ENCODE assay signal across 20 cellular contexts in the genomic region with DNA sequence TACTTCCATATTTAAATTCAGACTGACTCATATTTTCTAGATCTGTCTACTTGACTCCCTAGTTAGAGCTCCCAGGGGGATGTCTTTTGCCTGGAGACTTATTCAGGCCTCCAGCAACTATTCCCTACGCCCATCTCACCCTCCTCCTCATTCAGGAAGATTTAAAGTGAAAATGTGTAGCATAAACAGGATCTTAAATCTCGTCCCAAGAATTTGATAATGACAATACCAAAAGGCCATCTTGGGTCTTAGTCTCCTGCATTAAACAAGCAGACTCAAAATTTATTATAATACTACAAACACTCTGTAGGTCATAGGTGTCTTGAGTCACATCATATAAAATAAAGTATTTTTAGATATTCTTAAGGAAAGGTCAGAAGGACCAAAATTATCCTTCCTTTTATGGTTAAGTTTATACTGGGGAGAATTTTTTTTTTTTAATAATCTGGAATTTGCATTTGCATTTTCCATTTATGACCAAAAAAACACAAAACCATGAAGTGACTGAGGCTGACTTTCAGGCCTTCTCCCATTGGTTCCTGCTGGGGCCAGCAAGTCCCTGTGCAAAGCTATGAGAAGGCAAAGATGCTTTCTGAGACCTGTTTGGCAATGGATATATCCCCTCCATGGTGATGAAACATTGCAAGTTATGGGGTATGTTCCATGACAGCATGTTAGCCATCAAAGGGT.
DNase-seq lines count a peak whose midpoint lies in the region; ATAC-seq and TF ChIP-seq lines count a peak whose summit lies in the region.
"Had no signal": no experiment of that assay in that cellular context is flagged by ENCODE, and none has a peak within 500 bp of the region (broad histone marks: within the 10 kb centered on the region; RNA-seq: fewer than 3 reads in every experiment).

No MANE protein-coding gene starts in this region.

- H3K4me1 ChIP-seq in Caco-2 (peaks cover 36% of the 10 kb centered on the region), PC-3 (ENCODE audit: insufficient read depth, low read length) (0 out of 2 replicates have a peak, but pooled peaks cover 5% of the 10 kb centered on the region), hepatocyte (ENCODE audit: insufficient read depth) (peaks cover 17% of the 10 kb centered on the region), skeletal muscle tissue (ENCODE audit: control insufficient read depth in 3 of 3, insufficient read depth in 3 of 3, low read length in 3 of 3) (peaks cover 0 to 5% (median 0%) of the 10 kb centered on the region in 3 donors)
- H3K4me1 ChIP-seq: Peyer's patch had no signal

- intact Hi-C loops in Caco-2 (cut with micrococcal nuclease; ENCODE audit: unreplicated experiment) (loop anchor here (2.0 kb wide), 2 partner anchors 21 to 101 kb away; partner anchors contain the start of gene FZD7), PC-3 (cut with micrococcal nuclease) (no loop called here)

- H2AFZ ChIP-seq in PC-3 (ENCODE audit: low read length) (no peak overlapping the region), hepatocyte (no peak overlapping the region)

- H3K27me3 Mint-ChIP-seq in Caco-2 (ENCODE audit: insufficient read depth, unreplicated experiment): no peaks in the 10 kb centered on the region
- H3K27me3 Mint-ChIP-seq: IgD-negative memory B cell had no signal

- DNase-seq in Caco-2 (no peak), PC-3 (no peak), hepatocyte (ENCODE audit: low spot score) (no peak), HuH-7 (ENCODE audit: low spot score) (no peak), LoVo (ENCODE audit: low spot score) (no peak), medulla oblongata (ENCODE audit: extremely low spot score) (no peak)
- DNase-seq: ACHN, DMS53, Karpas-422, MM.1S, NCI-H1092, NCI-H146, NCI-H2081, NCI-H2171 treated with DMSO at 0.1 percent for 48 hours, NCI-H446 treated with DMSO at 0.1 percent for 48 hours, Peyer's patch, Right ventricle myocardium superior had no signal

- ATAC-seq in PC-3 (peak; percentile 18; the same call in 1 of the 2 replicates), GM21390 (IDR thresholded peaks at IDR 0.05; ENCODE audit: unreplicated experiment) (no peak)

- H3K4me3 ChIP-seq in Caco-2 (ENCODE audit: low read depth, low read length): no peak overlapping the region
- no peak overlapping the region for H3K4me3 ChIP-seq in PC-3 (ENCODE audit: low read length)
- H3K4me3 ChIP-seq in hepatocyte: no peak overlapping the region
- no peak overlapping the region for H3K4me3 ChIP-seq in skeletal muscle tissue (ENCODE audit: low read length in 3 of 3)
- H3K4me3 ChIP-seq: Peyer's patch had no signal

- POLR2A ChIA-PET in Caco-2 (lab: Charles Lee): no interaction called here
- POLR2A ChIA-PET in PC-3 (lab: Charles Lee; ENCODE audit: unreplicated experiment): interaction anchor here (0.6 kb wide), 1 partner anchor 355 kb away, joined by 3 read pairs; no protein-coding TSS in a partner anchor

- H3K4me1 Mint-ChIP-seq in Caco-2 (ENCODE audit: low read depth, unreplicated experiment): peaks cover 17% of the 10 kb centered on the region
- H3K4me1 Mint-ChIP-seq: IgD-negative memory B cell had no signal

- H3K9me3 ChIP-seq in Caco-2 (no peaks in the 10 kb centered on the region), PC-3 (ENCODE audit: low read length) (no peaks in the 10 kb centered on the region), hepatocyte (ENCODE audit: low read depth) (no peaks in the 10 kb centered on the region), skeletal muscle tissue (ENCODE audit: control insufficient read depth in 3 of 3, low read length in 3 of 3) (no peaks in the 10 kb centered on the region)
- H3K9me3 ChIP-seq: Peyer's patch had no signal

- H3K27me3 ChIP-seq in Caco-2 (replicated peaks; ENCODE audit: control insufficient read depth, insufficient read depth, low read length) (no peaks in the 10 kb centered on the region), PC-3 (ENCODE audit: low read length) (no peaks in the 10 kb centered on the region), hepatocyte (no peaks in the 10 kb centered on the region), skeletal muscle tissue (ENCODE audit: control insufficient read depth in 3 of 3, insufficient read depth in 3 of 3, low read length in 3 of 3) (no peaks in the 10 kb centered on the region)
- H3K27me3 ChIP-seq: Peyer's patch had no signal

- BruUV-seq in Caco-2 (replicated peaks; lab: Mats Ljungman, UMichigan) (no TSS peak), PC-3 (replicated peaks; lab: Mats Ljungman, UMichigan) (no TSS peak)

- CTCF ChIA-PET in Caco-2 (lab: Charles Lee): no interaction called here
- CTCF ChIA-PET in PC-3 (lab: Charles Lee): no interaction called here

- no peaks in the 10 kb centered on the region for H3K9me3 Mint-ChIP-seq in Caco-2 (ENCODE audit: unreplicated experiment)
- H3K9me3 Mint-ChIP-seq: IgD-negative memory B cell had no signal

- H3K36me3 ChIP-seq in Caco-2 (ENCODE audit: control insufficient read depth, insufficient read depth, low read length) (no peaks in the 10 kb centered on the region), PC-3 (ENCODE audit: low read depth, low read length) (no peaks in the 10 kb centered on the region), hepatocyte (replicated peaks; ENCODE audit: insufficient read depth, low read depth) (no peaks in the 10 kb centered on the region), skeletal muscle tissue (ENCODE audit: control insufficient read depth in 3 of 3, insufficient read depth in 3 of 3, low read length in 3 of 3) (no peaks in the 10 kb centered on the region)
- H3K36me3 ChIP-seq: Peyer's patch had no signal

- no peaks in the 10 kb centered on the region for H3F3A ChIP-seq in PC-3 (ENCODE audit: low read length, unreplicated experiment)

- H3K79me2 ChIP-seq in PC-3 (ENCODE audit: low read length) (no peaks in the 10 kb centered on the region), hepatocyte (no peaks in the 10 kb centered on the region)

- H3K4me3 Mint-ChIP-seq in Caco-2 (ENCODE audit: unreplicated experiment): no peak overlapping the region
- H3K4me3 Mint-ChIP-seq: IgD-negative memory B cell had no signal

- no peak overlapping the region for H3K4me2 ChIP-seq in PC-3 (ENCODE audit: low read length)
- no peak overlapping the region for H3K4me2 ChIP-seq in hepatocyte

- TF ChIP-seq CTCF in Caco-2 (IDR thresholded peaks at IDR 0.05; ENCODE audit: insufficient read depth in 1 of 2, low read depth in 1 of 2, low read length in 1 of 2, severe bottlenecking in 1 of 2, unreplicated experiment in 1 of 2): no peak
- TF ChIP-seq CTCF in PC-3 (conservative IDR thresholded peaks at IDR 0.05; ENCODE audit: low read depth, low read length): no peak
- no peak for TF ChIP-seq CTCF in hepatocyte (IDR thresholded peaks at IDR 0.05; ENCODE audit: poor library complexity)

- peak overlapping the region; percentile 95 for H3K27ac Mint-ChIP-seq in Caco-2 (ENCODE audit: unreplicated experiment)
- H3K27ac Mint-ChIP-seq: IgD-negative memory B cell had no signal

- H3K9ac ChIP-seq in PC-3 (ENCODE audit: low read length): no peak overlapping the region
- H3K9ac ChIP-seq in skeletal muscle tissue (ENCODE audit: low read depth in 1 of 3, low read length in 3 of 3): no peak overlapping the region

- H3K9me2 ChIP-seq in PC-3 (replicated peaks; ENCODE audit: low read length): no peaks in the 10 kb centered on the region
- no peaks in the 10 kb centered on the region for H3K9me2 ChIP-seq in hepatocyte (replicated peaks; ENCODE audit: insufficient read depth)

- WGBS in hepatocyte (ENCODE audit: low lambda C conversion rate, missing lambda C conversion rate): 65% methylated on average over 2 of the region's 2 CpGs

- H3K36me3 Mint-ChIP-seq in Caco-2 (ENCODE audit: insufficient read depth, unreplicated experiment): no peaks in the 10 kb centered on the region

- H4K20me1 ChIP-seq in PC-3 (ENCODE audit: low read length) (no peaks in the 10 kb centered on the region), hepatocyte (ENCODE audit: insufficient read depth, poor library complexity, severe bottlenecking) (no peaks in the 10 kb centered on the region)

- H3K27ac ChIP-seq in PC-3 (ENCODE audit: low read length) (no peak overlapping the region), hepatocyte (peak overlapping the region; percentile 36), skeletal muscle tissue (ENCODE audit: low read depth, low read length) (peak overlapping the region; percentile 44)
